Comparison of ENCODE assay signal across 8 cellular contexts in genomic region chr2:10448646-10449480, GRCh38. TPM values are rescaled to one million over a fixed set of nuclear protein-coding genes. Genes with fewer than 3 reads are reported as not detected.
DNase-seq lines count a peak whose midpoint lies in the region; ATAC-seq and TF ChIP-seq lines count a peak whose summit lies in the region.

No MANE protein-coding gene starts in this region.

- TF ChIP-seq POLR2A in GM18505 (IDR thresholded peaks at IDR 0.05; ENCODE audit: borderline replicate concordance, extremely low read depth, insufficient read depth, insufficient read length), result no peak

- H3K27ac ChIP-seq in brain microvascular endothelial cell, result peak overlapping the region; percentile 71

- H3K27me3 ChIP-seq in brain microvascular endothelial cell (replicated peaks), result no peaks in the 10 kb centered on the region
- H3K27me3 ChIP-seq in kidney epithelial cell (ENCODE audit: control insufficient read depth, insufficient read depth, low read length), result no peaks in the 10 kb centered on the region

- H3K36me3 ChIP-seq in brain microvascular endothelial cell (replicated peaks) (peaks cover 7% of the 10 kb centered on the region), kidney epithelial cell (ENCODE audit: control insufficient read depth, insufficient read depth, low read length) (no peaks in the 10 kb centered on the region)

- peak overlapping the region; percentile 66 for H3K4me3 ChIP-seq in brain microvascular endothelial cell (ENCODE audit: low read depth, low read length)
- peak overlapping the region; percentile 36 for H3K4me3 ChIP-seq in kidney epithelial cell (ENCODE audit: low read depth, low read length)

- TF ChIP-seq CTCF in brain microvascular endothelial cell (IDR thresholded peaks at IDR 0.05; ENCODE audit: low read depth, low read length, missing control alignments) (peak; percentile 27), kidney epithelial cell (IDR thresholded peaks at IDR 0.05; ENCODE audit: insufficient read depth, low read length, poor library complexity, severe bottlenecking) (no peak)

- DNase-seq in NCI-H146 treated with DMSO at 0.1 percent for 48 hours (lab: John Stamatoyannopoulos, UW; ENCODE audit: unreplicated experiment) (peak; percentile 84), T-helper 9 cell (peak; percentile 89), brain microvascular endothelial cell (peak; percentile 77), kidney epithelial cell (ENCODE audit: low read depth) (peak; percentile 61), HK-2 (ENCODE audit: unreplicated experiment) (no peak)
- DNase-seq in stimulated activated CD4-positive, alpha-beta T cell treated with anti-CD3 and anti-CD28 coated beads, Interleukin-1b, Interleukin-23, amount 100 ng/mL, for 24 hours (ENCODE audit: low read depth in 4 of 4, low spot score in 1 of 4), result peak; percentile 50 to 91 (median 80)

- ATAC-seq in GM18505 (IDR thresholded peaks at IDR 0.05; ENCODE audit: unreplicated experiment) (peak; percentile 52), HG02884 (IDR thresholded peaks at IDR 0.05; ENCODE audit: unreplicated experiment) (peak; percentile 57)

- in situ Hi-C loops in brain microvascular endothelial cell (cut with HindIII; ENCODE audit: low pct_ligation_motif_present, low sequenced_read_pairs), result loop anchor here (25.0 kb wide), 1 partner anchor 337 kb away; the partner anchor contains the start of gene RRM2

RNA-seq across cellular contexts. Expression of gene ODC1, which starts 0.7 kb away (rescaled TPM):
- total RNA-seq in kidney epithelial cell, result 354 and 394 TPM in 2 replicates
